Comparison of ENCODE assay signal across 1 cellular context in the genomic region with DNA sequence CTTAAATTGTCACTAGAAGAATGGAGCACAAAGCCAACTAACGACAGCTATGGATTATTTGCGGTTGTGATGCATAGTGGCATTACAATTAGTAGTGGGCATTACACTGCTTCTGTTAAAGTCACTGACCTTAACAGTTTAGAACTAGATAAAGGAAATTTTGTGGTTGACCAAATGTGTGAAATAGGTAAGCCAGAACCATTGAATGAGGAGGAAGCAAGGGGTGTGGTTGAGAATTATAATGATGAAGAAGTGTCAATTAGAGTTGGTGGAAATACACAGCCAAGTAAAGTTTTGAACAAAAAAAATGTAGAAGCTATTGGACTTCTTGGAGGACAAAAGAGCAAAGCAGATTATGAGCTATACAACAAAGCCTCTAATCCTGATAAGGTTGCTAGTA.
TF ChIP-seq lines count a peak whose summit lies in the region.

No MANE protein-coding gene starts in this region.

TF ChIP-seq in K562, 482 proteins besides CTCF, POLR2A, EP300 and RAD21:
- TF ChIP-seq SUPT5H (IDR thresholded peaks at IDR 0.05) (peak; percentile 14; the same call in 1 of the 2 replicates), ZEB2 (IDR thresholded peaks at IDR 0.05) (no peak)
